Comparison of ENCODE assay signal across 8 cellular contexts in the genomic region with DNA sequence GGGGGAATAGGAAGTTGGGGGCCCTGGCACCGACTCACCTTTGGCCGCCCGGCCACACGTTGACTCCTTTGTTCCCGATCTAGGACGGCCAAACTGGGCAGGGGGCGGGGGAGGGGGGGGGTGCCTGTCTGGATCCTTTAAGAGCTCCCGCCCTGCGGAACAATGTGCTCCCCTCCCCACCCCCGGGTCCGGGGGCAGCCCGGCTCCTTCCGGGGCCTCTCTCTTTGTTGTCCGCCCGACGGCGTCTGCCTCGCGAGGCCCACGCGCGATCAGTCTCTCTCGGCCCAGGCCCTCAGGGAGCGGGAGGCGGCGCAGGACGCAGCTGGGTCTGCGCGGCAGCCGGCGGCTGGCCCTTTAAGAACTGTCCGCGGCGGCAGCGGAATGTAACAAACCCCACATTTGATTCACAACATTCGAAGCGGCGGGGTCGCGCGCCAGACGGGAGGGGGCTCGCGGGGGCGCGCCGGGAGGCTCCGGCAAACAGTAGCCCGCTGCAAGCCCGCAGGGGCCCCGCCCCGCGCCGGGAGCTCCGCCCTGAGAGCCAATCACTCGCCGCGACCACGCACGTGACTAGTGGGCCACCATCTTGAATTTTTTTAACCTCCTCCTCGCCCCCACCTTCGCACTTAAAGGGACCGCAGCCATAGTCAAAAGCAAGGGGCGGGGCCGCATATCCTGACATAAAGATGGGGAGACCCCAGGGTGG. TPM values are rescaled to one million over a fixed set of nuclear protein-coding genes. Genes with fewer than 3 reads are reported as not detected.
DNase-seq lines count a peak whose midpoint lies in the region; ATAC-seq and TF ChIP-seq lines count a peak whose summit lies in the region.

A gene (minus strand): TSS at position 501 of the 706 bp plus-strand sequence. CDS start 4,930 bp downstream, outside the sequence.

- H3K9me3 ChIP-seq in iPS-20b (ENCODE audit: insufficient read depth, low read depth, low read length), result no peaks in the 10 kb centered on the region
- H3K9me3 ChIP-seq in skeletal muscle tissue (ENCODE audit: control insufficient read depth in 3 of 3, low read length in 3 of 3), result no peaks in the 10 kb centered on the region

- peak; percentile 47 for ATAC-seq in GM18873 (IDR thresholded peaks at IDR 0.05; ENCODE audit: low FRiP score, unreplicated experiment)
- ATAC-seq in HG03139 (IDR thresholded peaks at IDR 0.05; ENCODE audit: unreplicated experiment), result peak; percentile 45

- CTCF ChIA-PET in AG04449 (lab: Yijun Ruan, JAX), result interaction anchor here (0.8 to 3.8 kb wide), 7 partner anchors 36 to 120 kb away, joined by 3 to 28 read pairs (median 3); a partner anchor contains a TSS

- in situ Hi-C loops in T47D (cut with HindIII; ENCODE audit: low pct_unique_long_range_greater_than_20kb, low sequenced_read_pairs), result no loop called here

- H3K4me3 ChIP-seq in AG04449 (ENCODE audit: low read depth, low read length) (peak within 1 kb of the TSS; percentile 99), iPS-20b (ENCODE audit: low read length) (peak within 1 kb of the TSS; percentile 100), skeletal muscle tissue (ENCODE audit: low read length in 3 of 3) (peak within 1 kb of the TSS; percentile 92 to 100 (median 99))

- POLR2A ChIA-PET in AG04449 (lab: Yijun Ruan, JAX), result interaction anchor here (0.7 to 2.4 kb wide), 6 partner anchors 12 to 149 kb away, joined by 3 to 11 read pairs (median 5); a partner anchor contains a TSS

- H3K27me3 ChIP-seq in iPS-20b (ENCODE audit: insufficient read depth, low read length) (peaks cover 3% of the 10 kb centered on the region; the same call in 1 of the 2 replicates), skeletal muscle tissue (ENCODE audit: control insufficient read depth in 3 of 3, insufficient read depth in 3 of 3, low read length in 3 of 3) (no peaks in the 10 kb centered on the region)

- peak; percentile 77 for DNase-seq in AG04449 (ENCODE audit: low read depth, low spot score)
- peak; percentile 92 for DNase-seq in NCI-H2196 treated with DMSO at 0.1 percent for 48 hours (lab: John Stamatoyannopoulos, UW; ENCODE audit: unreplicated experiment)
- DNase-seq in T47D (ENCODE audit: low read depth in 1 of 2, low spot score in 1 of 2), result peak; percentile 92 to 98

- H3K9ac ChIP-seq in iPS-20b (ENCODE audit: low read depth, low read length) (peak within 1 kb of the TSS; percentile 100), skeletal muscle tissue (ENCODE audit: low read depth in 1 of 3, low read length in 3 of 3) (peak within 1 kb of the TSS; percentile 92 to 100 (median 95))

- H3K4me1 ChIP-seq in iPS-20b (ENCODE audit: insufficient read depth, low read length) (peaks cover 27% of the 10 kb centered on the region), skeletal muscle tissue (ENCODE audit: control insufficient read depth in 3 of 3, insufficient read depth in 3 of 3, low read length in 3 of 3) (peaks cover 52 to 66% (median 53%) of the 10 kb centered on the region in 3 donors)

- no peak for TF ChIP-seq CTCF in AG04449 (IDR thresholded peaks at IDR 0.05; ENCODE audit: insufficient read depth, low read length, missing control alignments)
- TF ChIP-seq CTCF in VCaP (conservative IDR thresholded peaks at IDR 0.05), result no peak

- H3K27ac ChIP-seq in VCaP, result peak within 1 kb of the TSS; percentile 99
- H3K27ac ChIP-seq in iPS-20b (ENCODE audit: low read length), result peak within 1 kb of the TSS; percentile 100
- H3K27ac ChIP-seq in skeletal muscle tissue (ENCODE audit: low read depth, low read length), result peak within 1 kb of the TSS; percentile 97

- H3K36me3 ChIP-seq in iPS-20b (ENCODE audit: insufficient read depth, low read depth, low read length) (peaks cover 33% of the 10 kb centered on the region), skeletal muscle tissue (ENCODE audit: control insufficient read depth in 3 of 3, insufficient read depth in 3 of 3, low read length in 3 of 3) (peaks cover 0 to 3% (median 0%) of the 10 kb centered on the region in 3 donors)

RNA-seq across cellular contexts. Expression of the gene that starts here (rescaled TPM):
- 2.1 TPM for total RNA-seq in skeletal muscle tissue

Comparison
In these comparisons a context has a peak if more than half of its experiments do, and no peak if none do; other contexts are left out.
1. Peak in every context shown above with its lines: DNase-seq, ATAC-seq, H3K4me3 ChIP-seq and H3K27ac ChIP-seq.